ENCODE assay signal across 18 cellular contexts in genomic region chr9:133535285-133535877, GRCh38. TPM values are rescaled to one million over a fixed set of nuclear protein-coding genes. Genes with fewer than 3 reads are reported as not detected.
A peak's percentile ranks its signal among the peaks of the same experiment; 100 is the strongest.
DNase-seq lines count a peak whose midpoint lies in the region; ATAC-seq, FAIRE-seq and TF ChIP-seq lines count a peak whose summit lies in the region.
"Had no signal": no experiment of that assay in that cellular context is flagged by ENCODE, and none has a peak within 500 bp of the region (broad histone marks: within the 10 kb centered on the region; RNA-seq: fewer than 3 reads in every experiment).

No MANE protein-coding gene starts in this region.

- H3K9ac ChIP-seq in Loucy (ENCODE audit: low read depth, low read length, poor library complexity, severe bottlenecking) (no peak overlapping the region), neural progenitor cell (no peak overlapping the region)

- H3F3A ChIP-seq in Loucy (ENCODE audit: low read depth) (no peaks in the 10 kb centered on the region), neural progenitor cell (ENCODE audit: low read depth) (no peaks in the 10 kb centered on the region)

- H3K4me2 ChIP-seq in A549 (no peak overlapping the region), Loucy (ENCODE audit: low read depth, low read length, poor library complexity, severe bottlenecking) (peak overlapping the region; percentile 60), neural progenitor cell (peak overlapping the region; percentile 72)

- TF ChIP-seq RAD21 in A549 (conservative IDR thresholded peaks at IDR 0.05 in 1 of 2, IDR thresholded peaks at IDR 0.05 in 1 of 2) = no peak

- H3K9me3 ChIP-seq in A549 (no peaks in the 10 kb centered on the region), Loucy (ENCODE audit: insufficient read depth, low read depth, low read length) (no peaks in the 10 kb centered on the region), neural progenitor cell (ENCODE audit: low read depth) (no peaks in the 10 kb centered on the region)
- H3K9me3 ChIP-seq: uterus had no signal

- H3K4me3 ChIP-seq in A549 = no peak overlapping the region
- H3K4me3 ChIP-seq in Loucy (ENCODE audit: low read length, poor library complexity, severe bottlenecking) = peak overlapping the region; percentile 63
- H3K4me3 ChIP-seq in fibroblast of pulmonary artery (replicated peaks; ENCODE audit: low read depth, low read length) = peak overlapping the region; percentile 33
- H3K4me3 ChIP-seq in neural progenitor cell = no peak overlapping the region
- H3K4me3 ChIP-seq: GM12878 had no signal

- H3K27me3 ChIP-seq in Loucy (ENCODE audit: insufficient read depth, low read length, poor library complexity, severe bottlenecking) (no peaks in the 10 kb centered on the region), neural progenitor cell (peaks cover 21% of the 10 kb centered on the region)
- H3K27me3 ChIP-seq: uterus had no signal

- H4K20me1 ChIP-seq in Loucy (ENCODE audit: insufficient read depth, low read length, poor library complexity, severe bottlenecking) (no peaks in the 10 kb centered on the region), neural progenitor cell (ENCODE audit: low read depth) (no peaks in the 10 kb centered on the region)

- CTCF ChIA-PET in A549 (lab: Yijun Ruan, JAX) = interaction anchor here (1.4 to 8.7 kb wide), 2 partner anchors 191 to 192 kb away, joined by 3 to 72 read pairs; no protein-coding TSS in a partner anchor

- ATAC-seq in A549 = no peak
- no peak for ATAC-seq in GM19328 (IDR thresholded peaks at IDR 0.05; ENCODE audit: unreplicated experiment)
- no peak for ATAC-seq in GM18511 (IDR thresholded peaks at IDR 0.05; ENCODE audit: unreplicated experiment)
- no peak for ATAC-seq in GM21381 (IDR thresholded peaks at IDR 0.05; ENCODE audit: unreplicated experiment)
- ATAC-seq: stimulated activated effector memory CD8-positive, alpha-beta T cell treated with anti-CD3 and anti-CD28 coated beads, Interleukin-12 subunit alpha, Interleukin-12 subunit beta, amount 100 ng/mL, for 72 hours had no signal

- peaks cover 33% of the 10 kb centered on the region for H3K4me1 Mint-ChIP-seq in neural progenitor cell

- H3K36me3 ChIP-seq in Loucy (ENCODE audit: insufficient read depth, low read length) = no peaks in the 10 kb centered on the region
- H3K36me3 ChIP-seq in neural progenitor cell = no peaks in the 10 kb centered on the region
- H3K36me3 ChIP-seq: uterus had no signal

- FAIRE-seq in A549 (lab: Jason Lieb, UNC) = no peak
- FAIRE-seq: GM12878 had no signal

- H3K27me3 Mint-ChIP-seq in neural progenitor cell (ENCODE audit: insufficient read depth, low read depth) = peaks cover 10% of the 10 kb centered on the region

- TF ChIP-seq CTCF in A549 (IDR thresholded peaks at IDR 0.05) (no peak), Loucy (conservative IDR thresholded peaks at IDR 0.05; ENCODE audit: low read length) (no peak), fibroblast of pulmonary artery (IDR thresholded peaks at IDR 0.05; ENCODE audit: low read length, missing control alignments) (no peak), neural progenitor cell (IDR thresholded peaks at IDR 0.05) (no peak)

- peak overlapping the region; percentile 58 for H3K4me3 Mint-ChIP-seq in neural progenitor cell
- H3K4me3 Mint-ChIP-seq: activated B cell treated with CpG ODN at 0.5 μM for 24 hours; stimulated activated effector memory CD8-positive, alpha-beta T cell treated with anti-CD3 and anti-CD28 coated beads, Interleukin-12 subunit alpha, Interleukin-12 subunit beta, amount 100 ng/mL, for 72 hours had no signal

- POLR2A ChIA-PET in A549 (lab: Yijun Ruan, JAX) = no interaction called here

- no peaks in the 10 kb centered on the region for H3K79me2 ChIP-seq in Loucy (ENCODE audit: insufficient read depth, low read length)
- no peaks in the 10 kb centered on the region for H3K79me2 ChIP-seq in neural progenitor cell (ENCODE audit: low read depth)

- H3K27ac ChIP-seq in A549 (no peak overlapping the region), neural progenitor cell (no peak overlapping the region)
- H3K27ac ChIP-seq: RWPE1 had no signal

- no peaks in the 10 kb centered on the region for H3K9me2 ChIP-seq in Loucy (replicated peaks; ENCODE audit: low read depth, low read length)

- H3K9me3 Mint-ChIP-seq in neural progenitor cell = no peaks in the 10 kb centered on the region
- H3K9me3 Mint-ChIP-seq: activated B cell treated with CpG ODN at 0.5 μM for 24 hours; stimulated activated effector memory CD8-positive, alpha-beta T cell treated with anti-CD3 and anti-CD28 coated beads, Interleukin-12 subunit alpha, Interleukin-12 subunit beta, amount 100 ng/mL, for 72 hours had no signal

- H3K36me3 Mint-ChIP-seq in neural progenitor cell = no peaks in the 10 kb centered on the region
- H3K36me3 Mint-ChIP-seq: stimulated activated effector memory CD8-positive, alpha-beta T cell treated with anti-CD3 and anti-CD28 coated beads, Interleukin-12 subunit alpha, Interleukin-12 subunit beta, amount 100 ng/mL, for 72 hours had no signal

- WGBS in A549 (ENCODE audit: missing lambda C conversion rate) = 59% methylated on average over 3 of the region's 14 CpGs

- no peak for TF ChIP-seq POLR2A in A549 (IDR thresholded peaks at IDR 0.05; ENCODE audit: low read length)

- no peaks in the 10 kb centered on the region for H3K4me1 ChIP-seq in A549
- H3K4me1 ChIP-seq in Loucy (ENCODE audit: insufficient read depth, low read length, poor library complexity, severe bottlenecking) = peaks cover 22% of the 10 kb centered on the region
- peaks cover 21% of the 10 kb centered on the region for H3K4me1 ChIP-seq in neural progenitor cell

- H2AFZ ChIP-seq in Loucy (ENCODE audit: low read length) = no peak overlapping the region
- H2AFZ ChIP-seq in neural progenitor cell (replicated peaks) = no peak overlapping the region

- DNase-seq in A549 (ENCODE audit: low read depth in 1 of 2, low spot score in 1 of 2) (no peak), fibroblast of pulmonary artery (ENCODE audit: low read depth) (no peak), neural progenitor cell (ENCODE audit: low spot score) (no peak), NCI-H2227 (lab: John Stamatoyannopoulos, UW; ENCODE audit: unreplicated experiment) (no peak)
- DNase-seq: activated B cell treated with CpG ODN at 0.5 μM for 24 hours, activated gamma-delta T cell treated with Interleukin-2 at 50 U/mL for 16 hours, HCEC 1CT had no signal

- no peak overlapping the region for H3K27ac Mint-ChIP-seq in neural progenitor cell
- H3K27ac Mint-ChIP-seq: activated B cell treated with CpG ODN at 0.5 μM for 24 hours; stimulated activated effector memory CD8-positive, alpha-beta T cell treated with anti-CD3 and anti-CD28 coated beads, Interleukin-12 subunit alpha, Interleukin-12 subunit beta, amount 100 ng/mL, for 72 hours had no signal

- TF ChIP-seq EP300 in A549 (IDR thresholded peaks at IDR 0.05) = no peak

TF ChIP-seq in A549, 52 proteins besides CTCF, POLR2A, EP300 and RAD21:
- TF ChIP-seq ZFP36 (IDR thresholded peaks at IDR 0.05; ENCODE audit: borderline replicate concordance, partially characterized antibody) (peak; percentile 25), EHF (CRISPR knock-in tag; IDR thresholded peaks at IDR 0.05) (no peak), BHLHE40 (IDR thresholded peaks at IDR 0.05; ENCODE audit: low read depth, low read length) (no peak), MYC (IDR thresholded peaks at IDR 0.05; ENCODE audit: borderline replicate concordance, low read length) (no peak)

RNA-seq across cellular contexts. Expression of gene ADAMTSL2, which starts 0.9 kb away (rescaled TPM):
- polyA plus RNA-seq in A549 (2011; rRNA removed) = not detected in 2 replicates
- 0.01 TPM in 2 replicates for polyA plus RNA-seq in A549 (2012; cell fraction: cytosol; rRNA removed)
- polyA plus RNA-seq in A549 (2012; cell fraction: nucleus; rRNA removed) = not detected in 2 replicates
- polyA plus RNA-seq in A549 (2017; fragmentation: RNase III; extraction: RNeasy Plus Mini Kit Qiagen cat#74134 plus additional on column Dnase treatment) = not detected in 3 replicates
- not detected in 2 replicates for polyA minus RNA-seq in A549 (2011; rRNA and poly(A)+ RNA removed)
- 0.30 and 0.99 TPM in 2 replicates for total RNA-seq in neural progenitor cell (ENCODE audit: low replicate concordance)
- total RNA-seq: activated B cell treated with CpG ODN at 0.5 μM for 24 hours; GM12878; T-helper 1 cell treated with Interleukin-12 subunit alpha and Interleukin-12 subunit beta and Interleukin-4 antibody, amounts not matched to agents 30 ng/mL and 1 ng/mL, for 36 hours had no signal
- polyA plus RNA-seq: AG04450 had no signal

RNA-seq across cellular contexts. Expression of gene MYMK, which starts 10.6 kb away (rescaled TPM):
- polyA plus RNA-seq in A549 (2011; rRNA removed) (not detected in 2 replicates), A549 (2017; fragmentation: RNase III; extraction: RNeasy Plus Mini Kit Qiagen cat#74134 plus additional on column Dnase treatment) (not detected in 3 replicates)
- not detected in 2 replicates for polyA plus RNA-seq in A549 (2012; cell fraction: cytosol; rRNA removed)
- not detected in 2 replicates for polyA plus RNA-seq in A549 (2012; cell fraction: nucleus; rRNA removed)
- not detected in 2 replicates for polyA minus RNA-seq in A549 (2011; rRNA and poly(A)+ RNA removed)
- not detected in 2 replicates for total RNA-seq in neural progenitor cell (ENCODE audit: low replicate concordance)
- total RNA-seq: activated B cell treated with CpG ODN at 0.5 μM for 24 hours; GM12878; osteoblast; T-helper 1 cell treated with Interleukin-12 subunit alpha and Interleukin-12 subunit beta and Interleukin-4 antibody, amounts not matched to agents 30 ng/mL and 1 ng/mL, for 36 hours; uterus had no signal
- polyA plus RNA-seq: AG04450, GM12878 had no signal

RNA-seq across cellular contexts. Expression of gene SLC2A6, which starts 56.5 kb away (rescaled TPM):
- 3.7 and 4.6 TPM in 2 replicates for polyA plus RNA-seq in A549 (2011; rRNA removed)
- 9.7 and 16.3 TPM in 2 replicates for polyA plus RNA-seq in A549 (2012; cell fraction: cytosol; rRNA removed)
- 20.8 and 32.7 TPM in 2 replicates for polyA plus RNA-seq in A549 (2012; cell fraction: nucleus; rRNA removed)
- polyA plus RNA-seq in A549 (2017; fragmentation: RNase III; extraction: RNeasy Plus Mini Kit Qiagen cat#74134 plus additional on column Dnase treatment) = 15.4 to 21.2 TPM (median 20.5 TPM) in 3 replicates
- 4.2 and 5.8 TPM in 2 replicates for polyA minus RNA-seq in A549 (2011; rRNA and poly(A)+ RNA removed)
- 2.3 and 8.8 TPM in 2 replicates for total RNA-seq in neural progenitor cell (ENCODE audit: low replicate concordance)

Comparison
In these comparisons a context has a peak if more than half of its experiments do, and no peak if none do; other contexts are left out.
1. H3K4me3 ChIP-seq: peak in Loucy (single experiment) and fibroblast of pulmonary artery (single experiment); none in A549 (single experiment) and neural progenitor cell (single experiment).